In genomic region chr3:194960446-194961032, GRCh38 we compare ENCODE assay signal across 17 cellular contexts.
"Had no signal": no experiment of that assay in that cellular context is flagged by ENCODE, and none has a peak within 500 bp of the region (broad histone marks: within the 10 kb centered on the region; RNA-seq: fewer than 3 reads in every experiment).

No MANE protein-coding gene starts in this region.

- H3K27me3 ChIP-seq: foreskin keratinocyte, hepatocyte, ovary, transverse colon, uterus had no signal

- H3K9me3 ChIP-seq: mucosa of descending colon, ovary, thoracic aorta, transverse colon, uterus had no signal

- H3K4me1 ChIP-seq: foreskin keratinocyte, transverse colon, uterus had no signal

- DNase-seq: cerebellar nuclear complex; dermis blood vessel endothelial cell; erythroblast; foreskin keratinocyte; head of caudate nucleus; mammary epithelial cell; mucosa of descending colon; naive thymus-derived CD8-positive, alpha-beta T cell; ovary; right cardiac atrium; small intestine; stimulated activated CD4-positive, alpha-beta T cell treated with anti-CD3 and anti-CD28 coated beads, Interleukin-12 subunit alpha, Interleukin-12 subunit beta, amount 100 ng/mL, for 4 hours; substantia nigra; transverse colon; uterus had no signal

- ATAC-seq: foreskin keratinocyte; mucosa of descending colon; naive thymus-derived CD8-positive, alpha-beta T cell had no signal

- H3K27ac ChIP-seq: foreskin keratinocyte, hepatocyte, ovary, thoracic aorta, transverse colon, uterus had no signal

- H3K4me3 ChIP-seq: hepatocyte, mucosa of descending colon, ovary, thoracic aorta, transverse colon, uterus had no signal

- H3K36me3 ChIP-seq: ovary, thoracic aorta, transverse colon, uterus had no signal
